8 cellular contexts compared by ENCODE assay signal in genomic region chr17:50056217-50056960, GRCh38. TPM values are rescaled to one million over a fixed set of nuclear protein-coding genes. Genes with fewer than 3 reads are reported as not detected.
DNase-seq lines count a peak whose midpoint lies in the region; ATAC-seq and TF ChIP-seq lines count a peak whose summit lies in the region.

No MANE protein-coding gene starts in this region.

- H3K27ac Mint-ChIP-seq in naive thymus-derived CD8-positive, alpha-beta T cell: peak overlapping the region in 5 of 10 donors; percentile 24 to 85 (median 66)
- H3K27ac Mint-ChIP-seq in stimulated activated naive CD8-positive, alpha-beta T cell treated with anti-CD3 and anti-CD28 coated beads, Interleukin-15, Interleukin-2, amounts not matched to agents 100 ng/mL and 50 ng/mL, for 24 hours: no peak overlapping the region

- H3K27me3 Mint-ChIP-seq in naive thymus-derived CD8-positive, alpha-beta T cell: peaks cover 0 to 8% (median 0%) of the 10 kb centered on the region in 5 donors
- H3K27me3 Mint-ChIP-seq in stimulated activated naive CD8-positive, alpha-beta T cell treated with anti-CD3 and anti-CD28 coated beads, Interleukin-15, Interleukin-2, amounts not matched to agents 100 ng/mL and 50 ng/mL, for 24 hours: peaks cover 17% of the 10 kb centered on the region

- no peaks in the 10 kb centered on the region for H3K9me3 Mint-ChIP-seq in naive thymus-derived CD8-positive, alpha-beta T cell
- H3K9me3 Mint-ChIP-seq in stimulated activated naive CD8-positive, alpha-beta T cell treated with anti-CD3 and anti-CD28 coated beads, Interleukin-15, Interleukin-2, amounts not matched to agents 100 ng/mL and 50 ng/mL, for 24 hours: no peaks in the 10 kb centered on the region

- H3K4me3 Mint-ChIP-seq in naive thymus-derived CD8-positive, alpha-beta T cell: peak overlapping the region; percentile 84 to 95 (median 90)
- H3K4me3 Mint-ChIP-seq in stimulated activated naive CD8-positive, alpha-beta T cell treated with anti-CD3 and anti-CD28 coated beads, Interleukin-15, Interleukin-2, amounts not matched to agents 100 ng/mL and 50 ng/mL, for 24 hours: peak overlapping the region; percentile 84

- H3K4me3 ChIP-seq in epithelial cell of proximal tubule (ENCODE audit: low read depth, low read length): peak overlapping the region; percentile 89

- POLR2A ChIA-PET in naive thymus-derived CD8-positive, alpha-beta T cell (lab: Charles Lee): interaction anchor here (0.7 to 1.8 kb wide), 2 partner anchors 29 to 38 kb away, joined by 5 to 6 read pairs; no protein-coding TSS in a partner anchor

- DNase-seq in EH (ENCODE audit: low read depth) (peak; percentile 65), NCI-H526 treated with DMSO at 0.1 percent for 48 hours (lab: John Stamatoyannopoulos, UW) (peak; percentile 75), epithelial cell of proximal tubule (ENCODE audit: low read depth) (no peak)
- peak; percentile 86 for DNase-seq in activated CD8-positive, alpha-beta memory T cell treated with anti-CD3 and anti-CD28 coated beads, Interleukin-2, amount 50 U/mL, for 48 hours
- peak; percentile 37 to 74 (median 47) for DNase-seq in naive thymus-derived CD8-positive, alpha-beta T cell

- H3K4me1 Mint-ChIP-seq in naive thymus-derived CD8-positive, alpha-beta T cell: peaks cover 15 to 26% (median 25%) of the 10 kb centered on the region in 4 donors
- peaks cover 32% of the 10 kb centered on the region for H3K4me1 Mint-ChIP-seq in stimulated activated naive CD8-positive, alpha-beta T cell treated with anti-CD3 and anti-CD28 coated beads, Interleukin-15, Interleukin-2, amounts not matched to agents 100 ng/mL and 50 ng/mL, for 24 hours (ENCODE audit: low read depth)

- ATAC-seq in HG02885 (IDR thresholded peaks at IDR 0.05; ENCODE audit: poor library complexity, unreplicated experiment) (peak; percentile 53), HG02970 (IDR thresholded peaks at IDR 0.05; ENCODE audit: low FRiP score, unreplicated experiment) (no peak)
- ATAC-seq in naive thymus-derived CD8-positive, alpha-beta T cell: peak; percentile 73 to 84

- no peaks in the 10 kb centered on the region for H3K36me3 Mint-ChIP-seq in naive thymus-derived CD8-positive, alpha-beta T cell
- H3K36me3 Mint-ChIP-seq in stimulated activated naive CD8-positive, alpha-beta T cell treated with anti-CD3 and anti-CD28 coated beads, Interleukin-15, Interleukin-2, amounts not matched to agents 100 ng/mL and 50 ng/mL, for 24 hours (ENCODE audit: low read depth): no peaks in the 10 kb centered on the region

- no peak for TF ChIP-seq CTCF in epithelial cell of proximal tubule (conservative IDR thresholded peaks at IDR 0.05; ENCODE audit: low read depth, low read length)

RNA-seq across cellular contexts. Expression of gene ITGA3, which starts 0.5 kb away (rescaled TPM):
- 630 and 668 TPM in 2 replicates for total RNA-seq in epithelial cell of proximal tubule
- 1 to 10 TPM; 8.0 to 8.5 TPM for total RNA-seq in naive thymus-derived CD8-positive, alpha-beta T cell
- 1 to 10 TPM in 2 of 3 donors, under 1 TPM in 1; 0.40 to 1.5 (median 1.4) TPM for polyA plus RNA-seq in naive thymus-derived CD8-positive, alpha-beta T cell

RNA-seq across cellular contexts. Expression of gene PDK2, which starts 38.8 kb away (rescaled TPM):
- total RNA-seq in epithelial cell of proximal tubule: 6.1 and 17.5 TPM in 2 replicates
- 10 to 100 TPM; 44.4 to 45.3 TPM for total RNA-seq in naive thymus-derived CD8-positive, alpha-beta T cell
- polyA plus RNA-seq in naive thymus-derived CD8-positive, alpha-beta T cell: 10 to 100 TPM; 27.9 to 47.4 (median 40.4) TPM

Comparison
In these comparisons a context has a peak if more than half of its experiments do, and no peak if none do; other contexts are left out.
1. RNA of gene ITGA3, which starts 0.5 kb away (total RNA-seq): 630 to 668 TPM in epithelial cell of proximal tubule; 8.0 to 8.5 TPM in naive thymus-derived CD8-positive, alpha-beta T cell; every median in the first group is over 10 times any median in the second.